Comparison of ENCODE assay signal across 15 cellular contexts in the genomic region with DNA sequence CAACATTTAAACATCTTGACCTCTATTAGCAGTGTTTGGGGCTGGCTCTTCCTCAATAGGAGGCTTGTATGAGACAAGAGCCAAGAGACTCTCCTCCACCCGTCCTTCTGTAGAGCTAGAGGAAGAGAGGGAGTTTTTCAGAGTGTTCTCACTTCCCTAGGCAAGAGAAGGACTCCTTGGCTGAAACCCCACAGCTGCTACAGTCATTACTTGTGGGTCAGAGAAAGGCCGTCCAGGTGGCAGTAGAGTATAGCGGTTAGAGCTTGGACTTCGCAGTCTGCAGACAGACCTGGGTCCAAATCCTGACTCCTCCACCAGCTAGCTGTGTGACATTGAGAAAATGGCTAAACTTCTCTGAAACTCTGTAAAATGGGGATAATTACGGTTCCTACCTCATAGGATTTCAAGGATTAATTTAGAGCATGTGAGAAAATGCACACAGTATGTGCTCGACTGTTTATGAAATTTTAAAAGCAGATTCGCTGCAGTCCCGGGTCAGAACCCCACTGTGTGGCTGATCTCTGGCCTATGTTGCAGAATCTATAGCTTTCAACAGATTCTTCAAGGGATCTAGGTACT.
DNase-seq lines count a peak whose midpoint lies in the region; ATAC-seq, FAIRE-seq and TF ChIP-seq lines count a peak whose summit lies in the region.
"Had no signal": no experiment of that assay in that cellular context is flagged by ENCODE, and none has a peak within 500 bp of the region (broad histone marks: within the 10 kb centered on the region; RNA-seq: fewer than 3 reads in every experiment).

No MANE protein-coding gene starts in this region.

- CTCF ChIA-PET in H1 (lab: Charles Lee; ENCODE audit: partially characterized antibody) = interaction anchor here (0.5 to 16.8 kb wide), 18 partner anchors 9 to 229 kb away, joined by 3 to 221 read pairs (median 5); a partner anchor contains a TSS

- H3K4ac ChIP-seq in H1 (replicated peaks; ENCODE audit: insufficient read length, low read depth, low read length) (no peak overlapping the region), H9 (ENCODE audit: low read depth, low read length) (no peak overlapping the region)

- H3K27me3 ChIP-seq in H1 (replicated peaks in 1 of 4; ENCODE audit: control insufficient read depth in 3 of 4, extremely low read depth in 1 of 4, insufficient read depth in 3 of 4, low read length in 3 of 4) (no peaks in the 10 kb centered on the region; a peak in 1 of 7 replicates), H9 (ENCODE audit: insufficient read depth, low read length) (no peaks in the 10 kb centered on the region)
- H3K27me3 ChIP-seq: body of pancreas had no signal

- no peaks in the 10 kb centered on the region for H3K36me3 ChIP-seq in H1 (ENCODE audit: control insufficient read depth in 2 of 4, insufficient read depth in 4 of 4, low read length in 3 of 4)
- H3K36me3 ChIP-seq: MG63 had no signal

- H3K27ac ChIP-seq in H1 (ENCODE audit: low read depth, low read length) (no peak overlapping the region), H9 (ENCODE audit: insufficient read length, low read depth, low read length) (no peak overlapping the region)
- H3K27ac ChIP-seq: body of pancreas had no signal

- H2BK120ac ChIP-seq in H1 (replicated peaks; ENCODE audit: low read depth, low read length) (no peak overlapping the region), H9 (ENCODE audit: low read depth, low read length, poor library complexity, severe bottlenecking) (no peak overlapping the region)

- no peak overlapping the region for H4K91ac ChIP-seq in H1 (replicated peaks; ENCODE audit: insufficient read length, low read length)
- no peak overlapping the region for H4K91ac ChIP-seq in H9 (ENCODE audit: insufficient read length, low read depth, low read length)

- H3K14ac ChIP-seq in H1 (ENCODE audit: insufficient read length) (no peak overlapping the region), H9 (ENCODE audit: insufficient read depth, low read length) (no peak overlapping the region)

- H3K4me3 Mint-ChIP-seq in stimulated activated naive CD8-positive, alpha-beta T cell treated with anti-CD3 and anti-CD28 coated beads, Interleukin-15, amount 100 ng/mL, for 72 hours = no peak overlapping the region
- no peak overlapping the region; a peak in 1 of 5 replicates for H3K4me3 Mint-ChIP-seq in H9

- POLR2A ChIA-PET in H1 (lab: Charles Lee; ENCODE audit: partially characterized antibody) = interaction anchor here (1.3 kb wide), 1 partner anchor 10 kb away, joined by 4 read pairs; no protein-coding TSS in a partner anchor

- H3K9ac ChIP-seq in H1 (replicated peaks in 1 of 4; ENCODE audit: extremely low read depth in 1 of 4, low read depth in 3 of 4, low read length in 3 of 4) = no peak overlapping the region
- H3K9ac ChIP-seq in H9 (ENCODE audit: extremely low read depth, insufficient read length, low read length) = no peak overlapping the region

- H3K56ac ChIP-seq in H1 (replicated peaks; ENCODE audit: insufficient read length, low read depth, low read length) (no peak overlapping the region), H9 (ENCODE audit: insufficient read length, low read depth, low read length) (no peak overlapping the region)

- peaks cover 8% of the 10 kb centered on the region for H3K4me1 Mint-ChIP-seq in stimulated activated naive CD8-positive, alpha-beta T cell treated with anti-CD3 and anti-CD28 coated beads, Interleukin-15, amount 100 ng/mL, for 72 hours
- H3K4me1 Mint-ChIP-seq in H9 = peaks cover 27 to 43% of the 10 kb centered on the region in 2 experiments

- no peak for DNase-seq in stimulated activated naive CD8-positive, alpha-beta T cell treated with anti-CD3 and anti-CD28 coated beads, Interleukin-15, Interleukin-2, amounts not matched to agents 100 U/mL and 50 U/mL, for 24 hours
- no peak for DNase-seq in stimulated activated naive CD8-positive, alpha-beta T cell treated with anti-CD3 and anti-CD28 coated beads, Interleukin-15, amount 100 ng/mL, for 72 hours
- no peak for DNase-seq in H1 (ENCODE audit: low read depth in 1 of 2, low spot score in 2 of 2)
- no peak for DNase-seq in H9
- no peak for DNase-seq in NCI-H345 treated with DMSO at 0.1 percent for 48 hours (lab: John Stamatoyannopoulos, UW; ENCODE audit: unreplicated experiment)
- no peak for DNase-seq in HCEC 1CT
- DNase-seq: ACHN; effector memory CD4-positive, alpha-beta T cell; foreskin fibroblast; H7; MG63; occipital lobe had no signal

- no peak for TF ChIP-seq EP300 in H1 (IDR thresholded peaks at IDR 0.05; ENCODE audit: borderline replicate concordance in 1 of 2, low read depth in 2 of 2, low read length in 2 of 2)

- H2BK5ac ChIP-seq in H1 (ENCODE audit: low read depth, low read length) = peak overlapping the region; percentile 11; the same call in 1 of the 2 replicates
- no peak overlapping the region for H2BK5ac ChIP-seq in H9 (ENCODE audit: insufficient read length, low read length)

- H3K4me1 ChIP-seq in H1 (replicated peaks in 1 of 4; ENCODE audit: control insufficient read depth in 3 of 4, insufficient read depth in 4 of 4, low read length in 3 of 4) = peaks cover 10 to 24% (median 21%) of the 10 kb centered on the region in 4 experiments
- H3K4me1 ChIP-seq in H9 (ENCODE audit: insufficient read depth, low read length) = peaks cover 13% of the 10 kb centered on the region; the same call in 1 of the 2 replicates
- H3K4me1 ChIP-seq: body of pancreas had no signal

- H2BK20ac ChIP-seq in H1 (ENCODE audit: low read length) = no peak overlapping the region
- no peak overlapping the region for H2BK20ac ChIP-seq in H9 (ENCODE audit: low read depth, low read length, poor library complexity, severe bottlenecking)

- TF ChIP-seq CTCF in H1 (IDR thresholded peaks at IDR 0.05; ENCODE audit: control extremely low read depth in 1 of 3, insufficient read depth in 1 of 3, low read depth in 1 of 3, low read length in 3 of 3) = peak in 1 of 3 experiments; percentile 18; a peak in 1 of 4 replicates
- TF ChIP-seq CTCF in H9 (conservative IDR thresholded peaks at IDR 0.05) = no peak

- 81% methylated on average over 8 of the region's 8 CpGs; no CpG with 5 or more reads in 1 of the 2 experiments for WGBS in H1 (ENCODE audit: extremely low coverage in 1 of 2, insufficient coverage in 1 of 2, insufficient read length in 1 of 2, insufficient replicate concordance in 2 of 2, low coverage in 1 of 2, low lambda C conversion rate in 2 of 2, missing lambda C conversion rate in 1 of 2), 2 experiments
- whole genome bisulfite sequencing in H9 (ENCODE audit: extremely low coverage, insufficient read length, low lambda C conversion rate) = no CpG with 5 or more reads among the region's 8 CpGs

- H4K5ac ChIP-seq in H1 (ENCODE audit: insufficient read length, low read depth, low read length) = no peak overlapping the region
- no peak overlapping the region for H4K5ac ChIP-seq in H9 (ENCODE audit: insufficient read length, low read depth, low read length)

- peaks cover 64% of the 10 kb centered on the region for H3K27me3 Mint-ChIP-seq in stimulated activated naive CD8-positive, alpha-beta T cell treated with anti-CD3 and anti-CD28 coated beads, Interleukin-15, amount 100 ng/mL, for 72 hours
- peaks cover 25% of the 10 kb centered on the region for H3K27me3 Mint-ChIP-seq in H9 (ENCODE audit: low read depth)

- no peak overlapping the region for H4K8ac ChIP-seq in H1 (ENCODE audit: extremely low read depth, insufficient read depth, low read length)
- no peak overlapping the region for H4K8ac ChIP-seq in H9 (replicated peaks; ENCODE audit: insufficient read length, low read depth, low read length)

- ATAC-seq in stimulated activated naive CD8-positive, alpha-beta T cell treated with anti-CD3 and anti-CD28 coated beads, Interleukin-15, Interleukin-2, amounts not matched to agents 100 U/mL and 50 U/mL, for 24 hours = peak; percentile 28
- no peak for ATAC-seq in stimulated activated naive CD8-positive, alpha-beta T cell treated with anti-CD3 and anti-CD28 coated beads, Interleukin-15, amount 100 ng/mL, for 72 hours
- ATAC-seq in HG02870 (IDR thresholded peaks at IDR 0.05; ENCODE audit: unreplicated experiment) = peak; percentile 89
- no peak for ATAC-seq in HG03135 (IDR thresholded peaks at IDR 0.05; ENCODE audit: unreplicated experiment)
- ATAC-seq: body of pancreas had no signal

- H2AFZ ChIP-seq in H1 (ENCODE audit: low read length) (no peak overlapping the region), H9 (ENCODE audit: low read length) (no peak overlapping the region)

- H3K79me1 ChIP-seq in H1 (ENCODE audit: low read depth, low read length) = no peaks in the 10 kb centered on the region
- H3K79me1 ChIP-seq in H9 (ENCODE audit: insufficient read depth, low read depth, low read length, poor library complexity, severe bottlenecking) = no peaks in the 10 kb centered on the region

- H2BK12ac ChIP-seq in H1 (ENCODE audit: low read depth, low read length) (no peak overlapping the region; the same call in 1 of the 2 replicates), H9 (ENCODE audit: insufficient read length, low read depth, low read length) (no peak overlapping the region)

- no peak overlapping the region for H2AK5ac ChIP-seq in H1 (ENCODE audit: low read depth, low read length)
- no peak overlapping the region for H2AK5ac ChIP-seq in H9 (ENCODE audit: insufficient read length, low read length)

- TF ChIP-seq RAD21 in H1 (IDR thresholded peaks at IDR 0.05 in 1 of 2, conservative IDR thresholded peaks at IDR 0.05 in 1 of 2; ENCODE audit: low read depth in 2 of 2, low read length in 2 of 2) = peak; percentile 37 to 58; a peak in 3 of 4 replicates

- H3K4me2 ChIP-seq in H1 (ENCODE audit: insufficient read depth in 1 of 2, low read depth in 2 of 2, low read length in 2 of 2) (no peak overlapping the region), H9 (ENCODE audit: insufficient read depth, insufficient read length, low read length) (no peak overlapping the region)

- no peak overlapping the region for H3T11ph ChIP-seq in H9 (ENCODE audit: low read length)

- H3K27ac Mint-ChIP-seq in stimulated activated naive CD8-positive, alpha-beta T cell treated with anti-CD3 and anti-CD28 coated beads, Interleukin-15, amount 100 ng/mL, for 72 hours = no peak overlapping the region
- H3K27ac Mint-ChIP-seq in H9 = no peak overlapping the region

- H2BK15ac ChIP-seq in H1 (ENCODE audit: low read length) = no peak overlapping the region
- no peak overlapping the region for H2BK15ac ChIP-seq in H9 (ENCODE audit: low read depth, low read length)

- H4K20me1 ChIP-seq in H1 (replicated peaks in 1 of 2; ENCODE audit: control insufficient read depth in 1 of 2, insufficient read depth in 2 of 2, low read length in 2 of 2) (no peaks in the 10 kb centered on the region), H9 (ENCODE audit: control insufficient read depth, insufficient read depth, insufficient read length) (no peaks in the 10 kb centered on the region)

- peaks cover 4% of the 10 kb centered on the region for H3K23me2 ChIP-seq in H1 (ENCODE audit: low read depth, low read length)
- H3K23me2 ChIP-seq in H9 (ENCODE audit: insufficient read length, low read depth, low read length, poor library complexity, severe bottlenecking) = no peaks in the 10 kb centered on the region

- no peak for TF ChIP-seq POLR2A in H1 (IDR thresholded peaks at IDR 0.05; ENCODE audit: control extremely low read depth in 1 of 2, low read depth in 2 of 2, low read length in 2 of 2)

- H3K18ac ChIP-seq in H1 (ENCODE audit: extremely low read depth, low read length) = 0 out of 2 replicates have a peak overlapping the region, but pooled peaks have one; percentile 21
- H3K18ac ChIP-seq in H9 (ENCODE audit: insufficient read length, low read depth, low read length) = no peak overlapping the region

- no peaks in the 10 kb centered on the region for H3K9me3 ChIP-seq in H1 (ENCODE audit: insufficient read depth in 2 of 2, low read depth in 1 of 2, low read length in 1 of 2)
- no peaks in the 10 kb centered on the region for H3K9me3 ChIP-seq in H9 (ENCODE audit: control insufficient read depth, low read depth, low read length)
- H3K9me3 ChIP-seq: body of pancreas, MG63 had no signal

- FAIRE-seq in H1 (lab: Jason Lieb, UNC) = no peak

- H3K9me3 Mint-ChIP-seq in stimulated activated naive CD8-positive, alpha-beta T cell treated with anti-CD3 and anti-CD28 coated beads, Interleukin-15, amount 100 ng/mL, for 72 hours = no peaks in the 10 kb centered on the region
- no peaks in the 10 kb centered on the region for H3K9me3 Mint-ChIP-seq in H9

- H3K4me3 ChIP-seq in H1 (ENCODE audit: extremely low read depth in 1 of 4, insufficient read depth in 2 of 4, low read depth in 3 of 4, low read length in 4 of 4) = no peak overlapping the region
- H3K4me3 ChIP-seq: body of pancreas, MG63 had no signal

- H3K79me2 ChIP-seq in H1 (ENCODE audit: control insufficient read depth in 1 of 2, insufficient read depth in 2 of 2, low read length in 2 of 2) (no peaks in the 10 kb centered on the region), H9 (ENCODE audit: insufficient read depth, low read length) (no peaks in the 10 kb centered on the region)

- H3K23ac ChIP-seq in H1 (ENCODE audit: insufficient read length) = no peak overlapping the region
- H3K23ac ChIP-seq in H9 (ENCODE audit: insufficient read length, low read depth, low read length) = no peak overlapping the region

- no peaks in the 10 kb centered on the region for H3K36me3 Mint-ChIP-seq in H9 (ENCODE audit: insufficient read depth in 1 of 3, low read depth in 3 of 3)

Comparison
In these comparisons a context has a peak if more than half of its experiments do, and no peak if none do; other contexts are left out.
1. ATAC-seq: peak in stimulated activated naive CD8-positive, alpha-beta T cell treated with anti-CD3 and anti-CD28 coated beads, Interleukin-15, Interleukin-2, amounts not matched to agents 100 U/mL and 50 U/mL, for 24 hours (single experiment) and HG02870 (single experiment); none in stimulated activated naive CD8-positive, alpha-beta T cell treated with anti-CD3 and anti-CD28 coated beads, Interleukin-15, amount 100 ng/mL, for 72 hours (single experiment) and HG03135 (single experiment).